ENCODE assay signal across 8 cellular contexts in the genomic region with DNA sequence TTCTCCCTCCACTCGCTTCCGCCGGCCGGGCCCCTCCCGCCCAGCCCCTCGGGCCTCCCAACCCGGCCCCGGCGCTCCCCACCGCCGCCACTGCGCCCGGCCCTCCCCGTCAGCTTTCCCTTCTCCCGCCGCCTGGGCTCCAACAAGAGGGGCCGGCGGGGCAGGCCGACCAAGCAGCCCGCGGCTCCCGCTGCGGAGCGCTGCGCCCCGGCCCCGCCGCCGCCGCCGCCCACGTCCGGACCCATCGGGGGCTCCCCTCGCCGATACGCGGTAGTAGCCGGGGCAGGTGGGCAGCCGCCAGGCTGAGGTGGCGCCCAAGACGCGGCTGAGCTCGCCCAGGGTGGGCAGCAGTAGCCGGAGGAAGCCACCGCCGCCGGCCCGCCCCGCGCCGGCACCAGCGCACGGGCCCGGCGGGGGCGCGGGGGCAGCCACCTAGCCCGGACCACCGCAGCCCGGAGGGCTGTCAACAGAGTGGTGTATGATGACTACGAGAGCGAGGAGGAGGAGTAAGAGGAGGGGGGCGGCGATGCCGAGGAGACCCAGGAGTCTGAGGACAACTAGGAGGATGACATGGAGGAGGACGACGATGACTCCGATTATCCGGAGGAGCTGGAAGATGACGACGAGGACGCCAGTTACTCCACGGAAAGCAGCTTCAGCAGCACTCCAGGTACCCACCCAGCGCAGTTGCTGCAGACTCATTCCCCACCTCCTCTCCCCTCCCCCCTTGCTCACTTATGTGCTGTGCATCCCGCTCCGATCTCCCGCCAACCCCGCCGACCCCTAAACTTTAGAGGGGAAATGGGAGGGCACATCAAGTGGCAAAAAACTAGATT. TPM values are rescaled to one million over a fixed set of nuclear protein-coding genes. Genes with fewer than 3 reads are reported as not detected.
A peak's percentile ranks its signal among the peaks of the same experiment; 100 is the strongest.
DNase-seq lines count a peak whose midpoint lies in the region; ATAC-seq and TF ChIP-seq lines count a peak whose summit lies in the region.

No MANE protein-coding gene starts in this region.

- H3K27me3 ChIP-seq in mucosa of stomach (ENCODE audit: control insufficient read depth, insufficient read depth, low read length): no peaks in the 10 kb centered on the region

- no peak for TF ChIP-seq CTCF in epithelial cell of proximal tubule (conservative IDR thresholded peaks at IDR 0.05; ENCODE audit: low read depth, low read length)

- peak overlapping the region; percentile 86 for H3K9ac ChIP-seq in mucosa of stomach (ENCODE audit: low read length)

- no peaks in the 10 kb centered on the region for H3K27me3 Mint-ChIP-seq in stimulated activated naive CD8-positive, alpha-beta T cell treated with anti-CD3 and anti-CD28 coated beads, Interleukin-15, Interleukin-2, amounts not matched to agents 100 ng/mL and 50 ng/mL, for 24 hours

- no peaks in the 10 kb centered on the region for H3K36me3 ChIP-seq in mucosa of stomach (ENCODE audit: control insufficient read depth, insufficient read depth, low read length)

- peak overlapping the region; percentile 78 for H3K4me3 ChIP-seq in epithelial cell of proximal tubule (ENCODE audit: low read depth, low read length)
- H3K4me3 ChIP-seq in mucosa of stomach (ENCODE audit: low read length): peak overlapping the region; percentile 85

- peak; percentile 26 for ATAC-seq in HG02763 (IDR thresholded peaks at IDR 0.05; ENCODE audit: unreplicated experiment)

- peak overlapping the region; percentile 82 for H3K27ac Mint-ChIP-seq in stimulated activated naive CD8-positive, alpha-beta T cell treated with anti-CD3 and anti-CD28 coated beads, Interleukin-15, Interleukin-2, amounts not matched to agents 100 ng/mL and 50 ng/mL, for 24 hours

- DNase-seq in NCI-H2029 (lab: John Stamatoyannopoulos, UW) (peak; percentile 30), NCI-H2029 treated with DMSO at 0.1 percent for 48 hours (lab: John Stamatoyannopoulos, UW) (no peak), NCI-H2171 treated with DMSO at 0.1 percent for 48 hours (lab: John Stamatoyannopoulos, UW) (peak; percentile 66), epithelial cell of proximal tubule (ENCODE audit: low read depth) (no peak)
- peak; percentile 36 for DNase-seq in activated CD8-positive, alpha-beta memory T cell treated with anti-CD3 and anti-CD28 coated beads, Interleukin-2, amount 50 U/mL, for 4 hours

- no peaks in the 10 kb centered on the region for H3K9me3 Mint-ChIP-seq in stimulated activated naive CD8-positive, alpha-beta T cell treated with anti-CD3 and anti-CD28 coated beads, Interleukin-15, Interleukin-2, amounts not matched to agents 100 ng/mL and 50 ng/mL, for 24 hours

- H3K9me3 ChIP-seq in mucosa of stomach (ENCODE audit: control insufficient read depth, low read length): no peaks in the 10 kb centered on the region

- H3K4me1 Mint-ChIP-seq in stimulated activated naive CD8-positive, alpha-beta T cell treated with anti-CD3 and anti-CD28 coated beads, Interleukin-15, Interleukin-2, amounts not matched to agents 100 ng/mL and 50 ng/mL, for 24 hours (ENCODE audit: low read depth): peaks cover 42% of the 10 kb centered on the region

- peaks cover 6% of the 10 kb centered on the region for H3K4me1 ChIP-seq in mucosa of stomach (ENCODE audit: control insufficient read depth, insufficient read depth, low read length)

- peaks cover 13% of the 10 kb centered on the region for H3K36me3 Mint-ChIP-seq in stimulated activated naive CD8-positive, alpha-beta T cell treated with anti-CD3 and anti-CD28 coated beads, Interleukin-15, Interleukin-2, amounts not matched to agents 100 ng/mL and 50 ng/mL, for 24 hours (ENCODE audit: low read depth)

- peak overlapping the region; percentile 92 for H3K4me3 Mint-ChIP-seq in stimulated activated naive CD8-positive, alpha-beta T cell treated with anti-CD3 and anti-CD28 coated beads, Interleukin-15, Interleukin-2, amounts not matched to agents 100 ng/mL and 50 ng/mL, for 24 hours

RNA-seq across cellular contexts. Expression of gene LRRC37B, which starts 0.5 kb away (rescaled TPM):
- 2.3 and 2.7 TPM in 2 replicates for total RNA-seq in epithelial cell of proximal tubule

Comparison
In these comparisons a context has a peak if more than half of its experiments do, and no peak if none do; other contexts are left out.
1. DNase-seq: peak in NCI-H2029 (single experiment), NCI-H2171 treated with DMSO at 0.1 percent for 48 hours (single experiment) and activated CD8-positive, alpha-beta memory T cell treated with anti-CD3 and anti-CD28 coated beads, Interleukin-2, amount 50 U/mL, for 4 hours (single experiment); none in NCI-H2029 treated with DMSO at 0.1 percent for 48 hours (single experiment) and epithelial cell of proximal tubule (single experiment).